In the genomic region with DNA sequence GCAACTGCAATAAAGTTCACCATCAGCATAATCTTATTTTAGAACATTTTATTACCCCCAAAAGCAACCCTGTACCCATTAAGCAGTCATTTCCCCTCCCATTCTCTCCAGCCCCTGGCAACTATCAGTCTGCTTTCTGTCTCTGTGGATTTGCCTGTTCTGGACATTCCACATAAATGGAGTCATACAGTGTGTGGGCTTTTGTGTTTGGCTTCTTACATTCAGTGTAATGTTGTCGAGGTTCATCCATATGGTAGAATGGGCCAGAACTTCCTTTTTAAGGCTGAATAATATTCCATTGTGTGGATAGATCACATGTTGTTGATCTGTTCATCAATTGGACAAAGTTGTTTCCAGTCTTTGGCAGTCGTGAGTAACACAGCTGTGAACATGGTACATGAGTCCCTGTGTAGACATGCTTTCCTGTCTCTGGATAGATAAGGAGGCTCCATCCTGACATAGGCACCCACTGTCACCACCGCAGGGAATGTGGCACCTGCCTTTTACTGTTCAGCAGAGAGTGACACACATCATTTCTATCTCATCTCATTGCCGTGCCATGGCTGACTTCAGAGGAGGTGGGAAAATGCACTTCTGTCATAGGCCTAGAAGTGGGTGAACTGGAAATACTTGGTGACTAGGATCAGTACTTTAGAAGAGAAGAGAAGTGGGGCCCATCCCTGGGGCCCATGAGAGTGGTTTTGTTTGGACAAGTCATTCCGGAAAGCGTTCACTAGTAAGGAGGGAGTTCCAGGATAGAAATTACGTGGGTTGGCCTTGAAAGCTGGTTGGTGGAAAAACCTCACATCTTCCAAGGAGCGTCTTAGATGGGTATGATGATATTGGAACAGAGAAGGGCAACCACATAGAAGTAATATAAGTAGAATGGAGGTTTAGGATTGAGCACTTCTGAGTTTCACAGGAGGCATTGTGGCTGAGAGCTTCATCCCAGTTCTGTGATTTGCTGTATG, we compare ENCODE assay signal across 1 cellular context.
TF ChIP-seq lines count a peak whose summit lies in the region.

No MANE protein-coding gene starts in this region.

TF ChIP-seq in WTC11, 78 proteins besides CTCF, POLR2A, EP300 and RAD21 (continued from another document):
- TF ChIP-seq, protein P1, sequence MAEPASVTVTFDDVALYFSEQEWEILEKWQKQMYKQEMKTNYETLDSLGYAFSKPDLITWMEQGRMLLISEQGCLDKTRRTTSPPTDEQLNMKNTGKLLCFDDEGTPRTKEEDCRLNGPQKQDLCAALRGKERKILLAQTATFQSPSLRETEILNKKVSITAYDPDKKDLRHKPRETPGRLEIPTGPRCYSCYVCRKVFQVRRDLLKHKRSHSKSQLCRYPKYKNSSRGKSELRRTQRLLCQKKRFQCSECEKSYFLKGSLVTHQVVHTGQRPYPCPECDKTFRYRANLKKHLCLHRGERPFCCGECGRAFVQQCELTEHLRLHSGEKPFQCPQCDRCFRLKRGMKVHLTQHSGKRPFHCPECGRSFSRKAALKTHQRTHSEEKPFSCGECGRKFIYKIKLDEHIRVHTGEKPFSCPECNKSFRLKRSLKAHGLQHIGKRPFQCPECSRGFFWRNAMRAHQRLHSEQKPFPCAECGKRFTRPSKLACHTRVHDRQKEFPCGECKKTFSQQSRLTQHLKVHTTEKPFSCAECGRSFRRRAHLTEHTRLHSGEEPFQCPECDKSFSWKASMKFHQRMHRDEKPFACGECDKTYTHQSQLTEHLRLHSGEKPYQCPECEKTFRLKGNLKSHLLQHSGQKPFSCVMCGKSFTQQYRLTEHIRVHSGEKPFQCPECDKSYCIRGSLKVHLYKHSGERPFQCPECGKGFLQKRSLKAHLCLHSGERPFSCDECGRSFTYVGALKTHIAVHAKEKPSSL (CRISPR knock-in tag; conservative IDR thresholded peaks at IDR 0.05) = no peak
- TF ChIP-seq EMX1 (CRISPR knock-in tag; IDR thresholded peaks at IDR 0.05) = no peak
